In genomic region chr12:21334771-21335325, GRCh38 we compare ENCODE assay signal across 23 cellular contexts. TPM values are rescaled to one million over a fixed set of nuclear protein-coding genes. Genes with fewer than 3 reads are reported as not detected.
A peak's percentile ranks its signal among the peaks of the same experiment; 100 is the strongest.
DNase-seq lines count a peak whose midpoint lies in the region; ATAC-seq and TF ChIP-seq lines count a peak whose summit lies in the region.
"Had no signal": no experiment of that assay in that cellular context is flagged by ENCODE, and none has a peak within 500 bp of the region (broad histone marks: within the 10 kb centered on the region; RNA-seq: fewer than 3 reads in every experiment).

TSS of gene SLCO1A2 (minus strand) at chr12:21334917. CDS start at chr12:21334647, 270 bp downstream.

- peaks cover 16% of the 10 kb centered on the region for H3K4me1 Mint-ChIP-seq in GM23338
- peaks cover 3% of the 10 kb centered on the region for H3K4me1 Mint-ChIP-seq in glutamatergic neuron (ENCODE audit: low read depth, unreplicated experiment)
- H3K4me1 Mint-ChIP-seq: CD4-positive, CD25-positive, alpha-beta regulatory T cell had no signal

- H3K36me3 Mint-ChIP-seq in GM23338 (ENCODE audit: low read depth) (peaks cover 28% of the 10 kb centered on the region), glutamatergic neuron (ENCODE audit: unreplicated experiment) (peaks cover 11% of the 10 kb centered on the region)
- H3K36me3 Mint-ChIP-seq: CD4-positive, CD25-positive, alpha-beta regulatory T cell had no signal

- DNase-seq in GM23338 (ENCODE audit: low spot score) = no peak
- DNase-seq in choroid plexus epithelial cell (ENCODE audit: low read depth) = peak; percentile 2
- no peak for DNase-seq in glutamatergic neuron
- DNase-seq in putamen (ENCODE audit: low spot score) = peak; percentile 49
- no peak for DNase-seq in HPDE6-E6E7 (ENCODE audit: extremely low spot score)
- no peak for DNase-seq in 8988T
- DNase-seq in ACHN = no peak
- DNase-seq: CD4-positive, CD25-positive, alpha-beta regulatory T cell; DMS153; DND-41; GOT3; HCEC 1CT; NCI-H1092; NCI-H1436 treated with DMSO at 0.1 percent for 48 hours; NCI-H187 treated with DMSO at 0.1 percent for 48 hours; NCI-H2171 treated with DMSO at 0.1 percent for 48 hours; NCI-H524; NCI-H774; SIG-M5 had no signal

- no peaks in the 10 kb centered on the region for H4K20me1 ChIP-seq in GM23338 (replicated peaks; ENCODE audit: insufficient read depth)
- H4K20me1 ChIP-seq: BLaER1 had no signal

- ATAC-seq in GM23338 = no peak
- no peak for ATAC-seq in GM18858 (IDR thresholded peaks at IDR 0.05; ENCODE audit: unreplicated experiment)

- no peaks in the 10 kb centered on the region for H3K27me3 ChIP-seq in GM23338 (ENCODE audit: insufficient read depth)
- H3K27me3 ChIP-seq: BLaER1 had no signal

- TF ChIP-seq CTCF in GM23338 (conservative IDR thresholded peaks at IDR 0.05; ENCODE audit: low read depth in 2 of 2) (no peak), choroid plexus epithelial cell (conservative IDR thresholded peaks at IDR 0.05; ENCODE audit: low read depth, low read length) (no peak), glutamatergic neuron (IDR thresholded peaks at IDR 0.05; ENCODE audit: partially characterized antibody, unreplicated experiment) (no peak)

- in situ Hi-C loops in ACHN (cut with HindIII; ENCODE audit: low pct_ligation_motif_present, low pct_unique_long_range_greater_than_20kb, low sequenced_read_pairs) = no loop called here

- no peak within 1 kb of the TSS for H3K4me3 Mint-ChIP-seq in GM23338
- no peak within 1 kb of the TSS for H3K4me3 Mint-ChIP-seq in glutamatergic neuron (ENCODE audit: unreplicated experiment)
- H3K4me3 Mint-ChIP-seq: CD4-positive, CD25-positive, alpha-beta regulatory T cell had no signal

- peaks cover 24% of the 10 kb centered on the region; the same call in 1 of the 2 replicates for H3K36me3 ChIP-seq in GM23338 (ENCODE audit: insufficient read depth)
- H3K36me3 ChIP-seq: BLaER1 had no signal

- peaks cover 17% of the 10 kb centered on the region for H3K4me1 ChIP-seq in GM23338 (ENCODE audit: insufficient read depth)
- H3K4me1 ChIP-seq: BLaER1 had no signal

- no peak within 1 kb of the TSS for H3K4me2 ChIP-seq in GM23338
- H3K4me2 ChIP-seq: BLaER1 had no signal

- peaks cover 30% of the 10 kb centered on the region for H3K9me3 Mint-ChIP-seq in GM23338
- peaks cover 4% of the 10 kb centered on the region for H3K9me3 Mint-ChIP-seq in glutamatergic neuron (ENCODE audit: unreplicated experiment)

- no peak within 1 kb of the TSS for H3K27ac Mint-ChIP-seq in GM23338
- H3K27ac Mint-ChIP-seq in glutamatergic neuron (ENCODE audit: unreplicated experiment) = no peak within 1 kb of the TSS
- H3K27ac Mint-ChIP-seq: CD4-positive, CD25-positive, alpha-beta regulatory T cell had no signal

- no peaks in the 10 kb centered on the region for H3K9me2 ChIP-seq in GM23338 (ENCODE audit: insufficient read depth)

- H2AFZ ChIP-seq in GM23338 = no peak within 1 kb of the TSS

- no peaks in the 10 kb centered on the region for H3K79me2 ChIP-seq in GM23338 (replicated peaks; ENCODE audit: insufficient read depth)

- no peaks in the 10 kb centered on the region for H3F3A ChIP-seq in GM23338 (replicated peaks; ENCODE audit: low read depth)

- H3K4me3 ChIP-seq in GM23338 (no peak within 1 kb of the TSS), choroid plexus epithelial cell (ENCODE audit: low read depth, low read length) (no peak within 1 kb of the TSS)
- H3K4me3 ChIP-seq: BLaER1, SK-N-MC had no signal

- no peak within 1 kb of the TSS for H3K27ac ChIP-seq in GM23338 (ENCODE audit: low read depth)
- H3K27ac ChIP-seq: BLaER1, SK-N-MC had no signal

- no peaks in the 10 kb centered on the region for H3K27me3 Mint-ChIP-seq in GM23338 (ENCODE audit: insufficient read depth, low read depth, poor library complexity)
- no peaks in the 10 kb centered on the region for H3K27me3 Mint-ChIP-seq in glutamatergic neuron (ENCODE audit: unreplicated experiment)

TF ChIP-seq in GM23338, 12 proteins besides CTCF, POLR2A, EP300 and RAD21:
- TF ChIP-seq JUNB (IDR thresholded peaks at IDR 0.05; ENCODE audit: unreplicated experiment) (no peak), CREB1 (CRISPR knock-in tag; IDR thresholded peaks at IDR 0.05; ENCODE audit: low read depth) (no peak), ZNF114 (CRISPR knock-in tag; IDR thresholded peaks at IDR 0.05) (no peak), EZH2 (IDR thresholded peaks at IDR 0.05; ENCODE audit: low read depth, unreplicated experiment) (no peak), NANOG (IDR thresholded peaks at IDR 0.05; ENCODE audit: borderline replicate concordance) (no peak), REST (IDR thresholded peaks at IDR 0.05; ENCODE audit: unreplicated experiment) (no peak), ZNF331 (CRISPR knock-in tag; IDR thresholded peaks at IDR 0.05; ENCODE audit: low read depth) (no peak), POLR2AphosphoS5 (IDR thresholded peaks at IDR 0.05; ENCODE audit: low read depth) (no peak)

RNA-seq across cellular contexts. Expression of gene SLCO1A2, which starts in this region (rescaled TPM):
- 10.8 and 25.2 TPM in 2 replicates for total RNA-seq in GM23338 (2014; rRNA removed; shearing (Covaris generic))
- 9.7 and 10.2 TPM in 2 replicates for polyA plus RNA-seq in GM23338 (2016; fragmentation: Nextera tagmentation; extraction: Ambion mirVana)
- total RNA-seq in glutamatergic neuron (ENCODE audit: unreplicated experiment) = 11.9 TPM
- total RNA-seq: CD4-positive, CD25-positive, alpha-beta regulatory T cell had no signal
- polyA plus RNA-seq: AG04450; CD4-positive, CD25-positive, alpha-beta regulatory T cell had no signal

Comparison
In these comparisons a context has a peak if more than half of its experiments do, and no peak if none do; other contexts are left out.
1. DNase-seq: peak in choroid plexus epithelial cell (single experiment) and putamen (single experiment); none in GM23338 (single experiment), glutamatergic neuron (single experiment), HPDE6-E6E7 (single experiment), 8988T (single experiment) and ACHN (single experiment).